18 cellular contexts compared by ENCODE assay signal in genomic region chr1:10597492-10597891, GRCh38.
A peak's percentile ranks its signal among the peaks of the same experiment; 100 is the strongest.
DNase-seq lines count a peak whose midpoint lies in the region; ATAC-seq and TF ChIP-seq lines count a peak whose summit lies in the region.
"Had no signal": no experiment of that assay in that cellular context is flagged by ENCODE, and none has a peak within 500 bp of the region (broad histone marks: within the 10 kb centered on the region; RNA-seq: fewer than 3 reads in every experiment).

No MANE protein-coding gene starts in this region.

- no peaks in the 10 kb centered on the region for H3K79me1 ChIP-seq in trophoblast cell (ENCODE audit: low read length)

- no peak overlapping the region for H3K27ac Mint-ChIP-seq in Caco-2 (ENCODE audit: unreplicated experiment)
- no peak overlapping the region for H3K27ac Mint-ChIP-seq in activated naive CD4-positive, alpha-beta T cell treated with anti-CD3 and anti-CD28 coated beads, Interleukin-2, amount 10 ng/mL, durations not matched to agents 7 days and 5 days

- no peak overlapping the region for H3K9ac ChIP-seq in trophoblast cell (ENCODE audit: low read length)
- H3K9ac ChIP-seq: SK-N-SH had no signal

- WGBS in trophoblast cell (ENCODE audit: extremely low coverage, insufficient coverage, insufficient read length), result no CpG with 5 or more reads among the region's 4 CpGs

- H3K4me1 ChIP-seq in Caco-2 (peaks cover 56% of the 10 kb centered on the region), trophoblast cell (ENCODE audit: control insufficient read depth in 1 of 2, insufficient read depth in 2 of 2, low read length in 2 of 2) (peaks cover 3 to 4% of the 10 kb centered on the region in 2 experiments)

- peak; percentile 92 for DNase-seq in NCI-H510A treated with DMSO at 0.1 percent for 48 hours (lab: John Stamatoyannopoulos, UW)
- no peak for DNase-seq in NCI-H510A (lab: John Stamatoyannopoulos, UW)
- DNase-seq in Caco-2, result no peak
- no peak for DNase-seq in trophoblast cell
- no peak for DNase-seq in activated naive CD4-positive, alpha-beta T cell treated with anti-CD3 and anti-CD28 coated beads, Interleukin-2, amount 10 ng/mL, durations not matched to agents 7 days and 5 days
- DNase-seq in medulla oblongata (ENCODE audit: extremely low spot score), result no peak
- DNase-seq: 8988T; CD4-positive, CD25-positive, alpha-beta regulatory T cell; DMS79; HCEC 1CT; KG1; NCI-H1105 treated with DMSO at 0.1 percent for 48 hours; NCI-H1694; NCI-H2171; NCI-H345; SK-N-SH had no signal

- CTCF ChIA-PET in Caco-2 (lab: Charles Lee), result interaction anchor here (0.6 kb wide), 1 partner anchor 22 kb away, joined by 3 read pairs; no protein-coding TSS in a partner anchor
- CTCF ChIA-PET in activated naive CD4-positive, alpha-beta T cell treated with anti-CD3 and anti-CD28 coated beads, Interleukin-2, amount 10 ng/mL, durations not matched to agents 7 days and 5 days (lab: Charles Lee), result no interaction called here

- H2BK5ac ChIP-seq in trophoblast cell (ENCODE audit: low read depth, low read length, poor library complexity), result no peak overlapping the region

- H3K4ac ChIP-seq in trophoblast cell (ENCODE audit: low read depth, low read length), result no peak overlapping the region

- H3K27me3 Mint-ChIP-seq in Caco-2 (ENCODE audit: insufficient read depth, unreplicated experiment), result no peaks in the 10 kb centered on the region
- no peaks in the 10 kb centered on the region for H3K27me3 Mint-ChIP-seq in activated naive CD4-positive, alpha-beta T cell treated with anti-CD3 and anti-CD28 coated beads, Interleukin-2, amount 10 ng/mL, durations not matched to agents 7 days and 5 days
- H3K27me3 Mint-ChIP-seq: CD4-positive, CD25-positive, alpha-beta regulatory T cell had no signal

- H3K4me3 Mint-ChIP-seq in Caco-2 (ENCODE audit: unreplicated experiment), result peak overlapping the region; percentile 43
- no peak overlapping the region for H3K4me3 Mint-ChIP-seq in activated naive CD4-positive, alpha-beta T cell treated with anti-CD3 and anti-CD28 coated beads, Interleukin-2, amount 10 ng/mL, durations not matched to agents 7 days and 5 days
- H3K4me3 Mint-ChIP-seq: CD4-positive, CD25-positive, alpha-beta regulatory T cell had no signal

- H3K9me3 ChIP-seq in Caco-2 (no peaks in the 10 kb centered on the region), trophoblast cell (ENCODE audit: insufficient read depth, low read depth, low read length) (no peaks in the 10 kb centered on the region)
- H3K9me3 ChIP-seq: SK-N-SH had no signal

- no peak overlapping the region for H4K12ac ChIP-seq in trophoblast cell (ENCODE audit: low read depth, low read length)

- H3K23ac ChIP-seq in trophoblast cell (ENCODE audit: low read length), result no peak overlapping the region

- no peaks in the 10 kb centered on the region for H3K36me3 Mint-ChIP-seq in Caco-2 (ENCODE audit: insufficient read depth, unreplicated experiment)
- peaks cover 3% of the 10 kb centered on the region for H3K36me3 Mint-ChIP-seq in activated naive CD4-positive, alpha-beta T cell treated with anti-CD3 and anti-CD28 coated beads, Interleukin-2, amount 10 ng/mL, durations not matched to agents 7 days and 5 days

- TF ChIP-seq CTCF in Caco-2 (IDR thresholded peaks at IDR 0.05; ENCODE audit: insufficient read depth in 1 of 2, low read depth in 1 of 2, low read length in 1 of 2, severe bottlenecking in 1 of 2, unreplicated experiment in 1 of 2), result no peak

- H3K4me1 Mint-ChIP-seq in Caco-2 (ENCODE audit: low read depth, unreplicated experiment), result no peaks in the 10 kb centered on the region
- no peaks in the 10 kb centered on the region for H3K4me1 Mint-ChIP-seq in activated naive CD4-positive, alpha-beta T cell treated with anti-CD3 and anti-CD28 coated beads, Interleukin-2, amount 10 ng/mL, durations not matched to agents 7 days and 5 days

- no peak overlapping the region for H3K4me2 ChIP-seq in trophoblast cell (ENCODE audit: low read length)
- H3K4me2 ChIP-seq: SK-N-SH had no signal

- H4K8ac ChIP-seq in trophoblast cell (ENCODE audit: low read depth, low read length), result peak overlapping the region; percentile 51

- no peak overlapping the region for H3K18ac ChIP-seq in trophoblast cell (ENCODE audit: low read length)

- no peaks in the 10 kb centered on the region for H3K27me3 ChIP-seq in Caco-2 (replicated peaks; ENCODE audit: control insufficient read depth, insufficient read depth, low read length)
- H3K27me3 ChIP-seq in trophoblast cell (ENCODE audit: insufficient read depth, low read length), result no peaks in the 10 kb centered on the region

- no peak overlapping the region for H3K27ac ChIP-seq in trophoblast cell (ENCODE audit: low read depth, low read length)

- ATAC-seq in esophagus mucosa (peak; percentile 27), HG03025 (IDR thresholded peaks at IDR 0.05; ENCODE audit: low FRiP score, unreplicated experiment) (no peak)

- no peak overlapping the region for H2BK12ac ChIP-seq in trophoblast cell (ENCODE audit: low read length)

- no peaks in the 10 kb centered on the region for H3K9me3 Mint-ChIP-seq in Caco-2 (ENCODE audit: unreplicated experiment)
- H3K9me3 Mint-ChIP-seq in activated naive CD4-positive, alpha-beta T cell treated with anti-CD3 and anti-CD28 coated beads, Interleukin-2, amount 10 ng/mL, durations not matched to agents 7 days and 5 days, result no peaks in the 10 kb centered on the region
- H3K9me3 Mint-ChIP-seq: CD4-positive, CD25-positive, alpha-beta regulatory T cell had no signal

- no peak overlapping the region for H2BK120ac ChIP-seq in trophoblast cell (ENCODE audit: insufficient read depth, low read length, poor library complexity)

- POLR2A ChIA-PET in Caco-2 (lab: Charles Lee), result interaction anchor here (1.1 kb wide), 1 partner anchor 89 kb away, joined by 3 read pairs; no protein-coding TSS in a partner anchor

- no peaks in the 10 kb centered on the region for H3K36me3 ChIP-seq in Caco-2 (ENCODE audit: control insufficient read depth, insufficient read depth, low read length)
- H3K36me3 ChIP-seq in trophoblast cell (ENCODE audit: control insufficient read depth in 1 of 2, insufficient read depth in 2 of 2, low read length in 2 of 2), result no peaks in the 10 kb centered on the region

- H3K14ac ChIP-seq in trophoblast cell (ENCODE audit: low read length), result no peak overlapping the region

- H4K91ac ChIP-seq in trophoblast cell (ENCODE audit: low read depth, low read length), result no peak overlapping the region

- BruUV-seq in Caco-2 (replicated peaks; lab: Mats Ljungman, UMichigan), result no TSS peak

- no peak overlapping the region for H2AK5ac ChIP-seq in trophoblast cell (ENCODE audit: low read length)

- H3K4me3 ChIP-seq in Caco-2 (ENCODE audit: low read depth, low read length), result no peak overlapping the region
- no peak overlapping the region for H3K4me3 ChIP-seq in trophoblast cell (ENCODE audit: low read depth, low read length)

- intact Hi-C loops in Caco-2 (cut with micrococcal nuclease; ENCODE audit: unreplicated experiment), result loop anchor here (5.0 kb wide), 1 partner anchor 90 kb away; no protein-coding TSS in a partner anchor

- H3K79me2 ChIP-seq in trophoblast cell (ENCODE audit: control insufficient read depth, insufficient read depth, low read length, poor library complexity), result no peaks in the 10 kb centered on the region

- H2AFZ ChIP-seq in trophoblast cell (ENCODE audit: insufficient read depth, low read length, poor library complexity), result no peak overlapping the region
